26 cellular contexts compared by ENCODE assay signal in genomic region chr6:24252215-24252614, GRCh38.
"Had no signal": no experiment of that assay in that cellular context is flagged by ENCODE, and none has a peak within 500 bp of the region (broad histone marks: within the 10 kb centered on the region; RNA-seq: fewer than 3 reads in every experiment).

No MANE protein-coding gene starts in this region.

- H3K27me3 ChIP-seq: body of pancreas, spleen, upper lobe of left lung had no signal

- H3K36me3 ChIP-seq: heart right ventricle, left ventricle myocardium inferior, spleen, thoracic aorta, upper lobe of left lung had no signal

- ATAC-seq: activated CD8-positive, alpha-beta memory T cell treated with anti-CD3 and anti-CD28 coated beads, Interleukin-2, amount 10 ng/mL, durations not matched to agents 7 days and 5 days; activated CD8-positive, alpha-beta T cell treated with anti-CD3 and anti-CD28 coated beads for 36 hours; activated naive CD8-positive, alpha-beta T cell treated with anti-CD3 and anti-CD28 coated beads, Interleukin-2, amount 50 U/mL, for 24 hours; body of pancreas; heart right ventricle; natural killer cell treated with Interleukin-12 subunit alpha and Interleukin-12 subunit beta and Interleukin-15 and Interleukin-18, amount 100 ng/mL, for 72 hours had no signal

- H3K4me3 ChIP-seq: body of pancreas, heart right ventricle, left ventricle myocardium inferior, spleen, thoracic aorta, upper lobe of left lung had no signal

- H3K9me3 Mint-ChIP-seq: T-helper 2 cell treated with Interferon-gamma antibody and Interleukin-4, amounts not matched to agents 5 μg/mL and 100 μg/mL, for 36 hours had no signal

- H3K27ac ChIP-seq: body of pancreas, heart right ventricle, left ventricle myocardium inferior, spleen, thoracic aorta, upper lobe of left lung, VCaP had no signal

- H3K9me3 ChIP-seq: body of pancreas, thoracic aorta, upper lobe of left lung had no signal

- H3K4me1 Mint-ChIP-seq: activated CD4-positive, alpha-beta T cell treated with anti-CD3 and anti-CD28 coated beads, Interleukin-2, amount 10 ng/mL, durations not matched to agents 7 days and 5 days had no signal

- H3K27ac Mint-ChIP-seq: activated CD4-positive, alpha-beta T cell treated with anti-CD3 and anti-CD28 coated beads, Interleukin-2, amount 10 ng/mL, durations not matched to agents 7 days and 5 days; activated CD8-positive, alpha-beta memory T cell treated with anti-CD3 and anti-CD28 coated beads, Interleukin-2, amount 10 ng/mL, durations not matched to agents 7 days and 5 days; activated CD8-positive, alpha-beta T cell treated with anti-CD3 and anti-CD28 coated beads for 36 hours; activated naive CD8-positive, alpha-beta T cell treated with anti-CD3 and anti-CD28 coated beads, Interleukin-2, amount 50 U/mL, for 24 hours; natural killer cell treated with Interleukin-12 subunit alpha and Interleukin-12 subunit beta and Interleukin-15 and Interleukin-18, amount 100 ng/mL, for 72 hours; T-helper 2 cell treated with Interferon-gamma antibody and Interleukin-4, amounts not matched to agents 5 μg/mL and 100 μg/mL, for 36 hours had no signal

- H3K36me3 Mint-ChIP-seq: activated CD8-positive, alpha-beta memory T cell treated with anti-CD3 and anti-CD28 coated beads, Interleukin-2, amount 10 ng/mL, durations not matched to agents 7 days and 5 days had no signal

- H3K4me3 Mint-ChIP-seq: activated CD4-positive, alpha-beta T cell treated with anti-CD3 and anti-CD28 coated beads, Interleukin-2, amount 10 ng/mL, durations not matched to agents 7 days and 5 days; activated CD8-positive, alpha-beta memory T cell treated with anti-CD3 and anti-CD28 coated beads, Interleukin-2, amount 10 ng/mL, durations not matched to agents 7 days and 5 days; activated CD8-positive, alpha-beta T cell treated with anti-CD3 and anti-CD28 coated beads for 36 hours; activated naive CD8-positive, alpha-beta T cell treated with anti-CD3 and anti-CD28 coated beads, Interleukin-2, amount 50 U/mL, for 24 hours; natural killer cell treated with Interleukin-12 subunit alpha and Interleukin-12 subunit beta and Interleukin-15 and Interleukin-18, amount 100 ng/mL, for 72 hours; T-helper 2 cell treated with Interferon-gamma antibody and Interleukin-4, amounts not matched to agents 5 μg/mL and 100 μg/mL, for 36 hours had no signal

- DNase-seq: activated CD4-positive, alpha-beta T cell treated with anti-CD3 and anti-CD28 coated beads, Interleukin-2, amount 10 ng/mL, durations not matched to agents 7 days and 5 days; activated CD4-positive, CD25-positive, alpha-beta regulatory T cell treated with anti-CD3 and anti-CD28 coated beads, Interleukin-2, amount 50 U/mL, for 72 hours; activated CD8-positive, alpha-beta memory T cell treated with anti-CD3 and anti-CD28 coated beads, Interleukin-2, amount 10 ng/mL, durations not matched to agents 7 days and 5 days; activated CD8-positive, alpha-beta T cell treated with anti-CD3 and anti-CD28 coated beads for 36 hours; activated gamma-delta T cell; activated naive CD4-positive, alpha-beta T cell treated with anti-CD3 and anti-CD28 coated beads, Interleukin-2, amount 50 U/mL, for 16 hours; activated naive CD8-positive, alpha-beta T cell treated with anti-CD3 and anti-CD28 coated beads, Interleukin-2, amount 50 U/mL, for 24 hours; activated T-cell treated with anti-CD3 and anti-CD28 coated beads for 4 hours; body of pancreas; effector CD4-positive, alpha-beta T cell; erythroblast; foreskin fibroblast; heart right ventricle; kidney glomerular epithelial cell; left ventricle myocardium inferior; mammary epithelial cell; midbrain; posterior cingulate gyrus; spleen; stimulated activated CD4-positive, alpha-beta T cell treated with anti-CD3 and anti-CD28 coated beads, Interleukin-4, amount 100 ng/mL, for 1 hour; stimulated activated naive CD4-positive, alpha-beta T cell treated with Interleukin-2 at 50 U/mL for 16 hours; upper lobe of left lung had no signal

- H3K4me1 ChIP-seq: body of pancreas, heart right ventricle, left ventricle myocardium inferior, spleen, upper lobe of left lung had no signal
